In the genomic region with DNA sequence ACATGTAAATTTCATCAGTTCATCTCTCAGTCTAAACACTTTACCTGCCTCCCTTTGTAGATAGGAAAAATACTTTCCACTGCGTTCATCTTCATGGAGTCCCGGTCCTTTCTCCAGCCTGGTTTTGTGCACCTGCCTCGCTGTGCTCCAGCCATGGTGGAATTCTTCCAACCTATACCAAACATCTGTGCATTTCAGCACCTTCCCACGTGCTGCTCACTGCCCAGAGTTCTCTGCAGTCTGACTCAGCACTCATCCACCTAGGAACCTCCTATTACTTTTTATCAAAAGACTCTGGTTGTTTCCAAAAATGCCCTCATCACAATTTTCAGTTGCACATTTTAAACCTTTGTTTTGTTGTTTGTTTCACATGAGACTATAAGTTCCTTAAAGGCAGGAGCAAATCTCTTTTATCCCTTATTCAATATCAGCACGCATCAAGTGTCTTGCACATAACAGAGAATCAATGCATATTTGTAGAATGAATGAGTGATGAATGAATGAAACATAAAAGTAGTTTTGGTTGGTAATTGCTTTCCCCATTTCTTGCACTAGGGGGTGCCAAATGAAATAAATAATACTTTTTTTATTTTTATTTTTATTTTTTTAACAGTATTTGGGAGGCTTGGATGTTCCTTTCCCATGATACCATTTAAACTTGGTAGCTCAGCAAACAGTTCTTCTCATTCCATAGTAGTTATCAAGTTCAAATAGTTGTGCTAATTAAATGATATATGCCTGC, we compare ENCODE assay signal across 17 cellular contexts. TPM values are rescaled to one million over a fixed set of nuclear protein-coding genes. Genes with fewer than 3 reads are reported as not detected.
DNase-seq lines count a peak whose midpoint lies in the region; ATAC-seq, FAIRE-seq and TF ChIP-seq lines count a peak whose summit lies in the region.
"Had no signal": no experiment of that assay in that cellular context is flagged by ENCODE, and none has a peak within 500 bp of the region (broad histone marks: within the 10 kb centered on the region; RNA-seq: fewer than 3 reads in every experiment).

No MANE protein-coding gene starts in this region.

- WGBS in mammary epithelial cell (ENCODE audit: low coverage, missing lambda C conversion rate), result 62% methylated on average over 5 of the region's 5 CpGs
- 46% methylated on average over 5 of the region's 5 CpGs for WGBS in HepG2 (ENCODE audit: low lambda C conversion rate)

- H3K4me1 ChIP-seq in left ventricle myocardium inferior (peaks cover 22% of the 10 kb centered on the region), mammary epithelial cell (ENCODE audit: insufficient read depth, low read length) (no peaks in the 10 kb centered on the region), HepG2 (ENCODE audit: insufficient read depth, low read length) (no peaks in the 10 kb centered on the region), mucosa of descending colon (ENCODE audit: low read depth) (no peaks in the 10 kb centered on the region)
- H3K4me1 ChIP-seq: SJSA1 had no signal

- ATAC-seq in HepG2, result no peak
- no peak for ATAC-seq in mucosa of descending colon

- intact Hi-C loops in left ventricle myocardium inferior (cut with micrococcal nuclease), result no loop called here
- intact Hi-C loops in cardiac septum (cut with DNase I), result no loop called here
- intact Hi-C loops in mammary epithelial cell (cut with micrococcal nuclease), result loop anchor here (1.0 to 10.0 kb wide), 3 partner anchors 183 to 527 kb away; no protein-coding TSS in a partner anchor
- intact Hi-C loops in HepG2 (cut with micrococcal nuclease; ENCODE audit: unreplicated experiment), result no loop called here
- intact Hi-C loops in mucosa of descending colon (cut with DNase I, micrococcal nuclease), result no loop called here

- H3K27ac ChIP-seq in left ventricle myocardium inferior (replicated peaks) (no peak overlapping the region), mammary epithelial cell (ENCODE audit: insufficient read depth, low read depth, low read length) (no peak overlapping the region), HepG2 (ENCODE audit: extremely low read length, insufficient read depth, low read length) (no peak overlapping the region)
- H3K27ac ChIP-seq: SJSA1, skin epidermis had no signal

- in situ Hi-C loops in mammary epithelial cell (cut with MboI; ENCODE audit: low sequenced_read_pairs in 2 of 2), result no loop called here
- in situ Hi-C loops in HepG2 (cut with HindIII; ENCODE audit: extremely low pct_ligation_motif_present, low pct_unique_long_range_greater_than_20kb), result no loop called here

- no peaks in the 10 kb centered on the region for H3K27me3 ChIP-seq in left ventricle myocardium inferior (ENCODE audit: low read depth)
- H3K27me3 ChIP-seq in mammary epithelial cell (ENCODE audit: insufficient read depth, low read length), result no peaks in the 10 kb centered on the region
- H3K27me3 ChIP-seq in HepG2 (ENCODE audit: control insufficient read depth in 1 of 2, insufficient read depth in 2 of 2, low read length in 2 of 2), result 0 out of 5 replicates have a peak, but pooled peaks cover 0 to 2% of the 10 kb centered on the region in 2 experiments
- H3K27me3 ChIP-seq: SJSA1 had no signal

- H3K9me3 ChIP-seq in left ventricle myocardium inferior (replicated peaks), result no peaks in the 10 kb centered on the region
- no peaks in the 10 kb centered on the region for H3K9me3 ChIP-seq in mammary epithelial cell (replicated peaks; ENCODE audit: insufficient read depth, low read length)
- no peaks in the 10 kb centered on the region for H3K9me3 ChIP-seq in HepG2 (ENCODE audit: low read length)
- H3K9me3 ChIP-seq in mucosa of descending colon, result no peaks in the 10 kb centered on the region
- H3K9me3 ChIP-seq: SJSA1 had no signal

- H4K20me1 ChIP-seq in mammary epithelial cell (ENCODE audit: insufficient read depth, low read length) (no peaks in the 10 kb centered on the region), HepG2 (ENCODE audit: insufficient read depth, low read length) (no peaks in the 10 kb centered on the region)

- no peak for TF ChIP-seq RAD21 in HepG2 (CRISPR knock-in tag; IDR thresholded peaks at IDR 0.05)

- POLR2A ChIA-PET in HepG2 (lab: Yijun Ruan, JAX), result no interaction called here

- no peak overlapping the region for H3K4me3 ChIP-seq in left ventricle myocardium inferior
- no peak overlapping the region for H3K4me3 ChIP-seq in mammary epithelial cell (replicated peaks in 1 of 3; ENCODE audit: insufficient read depth in 1 of 3, low read depth in 2 of 3, low read length in 3 of 3)
- no peak overlapping the region for H3K4me3 ChIP-seq in HepG2 (replicated peaks in 1 of 3; ENCODE audit: insufficient read depth in 1 of 3, low read depth in 2 of 3, low read length in 3 of 3)
- no peak overlapping the region for H3K4me3 ChIP-seq in mucosa of descending colon
- H3K4me3 ChIP-seq: lung, SJSA1, skin epidermis had no signal

- no peaks in the 10 kb centered on the region for H3K79me2 ChIP-seq in mammary epithelial cell (ENCODE audit: insufficient read depth, low read length)
- H3K79me2 ChIP-seq in HepG2 (ENCODE audit: insufficient read depth, low read length), result no peaks in the 10 kb centered on the region

- FAIRE-seq in HepG2 (lab: Jason Lieb, UNC) (no peak), GM12892 (lab: Jason Lieb, UNC) (no peak)
- FAIRE-seq: frontal cortex had no signal

- TF ChIP-seq EP300 in HepG2 (IDR thresholded peaks at IDR 0.05; ENCODE audit: low read depth in 2 of 2, low read length in 2 of 2) (no peak), HepG2 (CRISPR knock-in tag; IDR thresholded peaks at IDR 0.05; ENCODE audit: borderline replicate concordance) (no peak)

- H3K4me2 ChIP-seq in mammary epithelial cell (ENCODE audit: insufficient read depth, low read depth, low read length) (no peak overlapping the region), HepG2 (ENCODE audit: low read depth, low read length) (no peak overlapping the region)

- dilution Hi-C loops in mammary epithelial cell (cut with HindIII; ENCODE audit: low sequenced_read_pairs), result no loop called here

- TF ChIP-seq POLR2A in HepG2 (IDR thresholded peaks at IDR 0.05; ENCODE audit: insufficient read depth in 1 of 2, low read depth in 2 of 2, low read length in 2 of 2), result no peak
- TF ChIP-seq POLR2A in GM12892 (IDR thresholded peaks at IDR 0.05; ENCODE audit: low read depth, low read length), result no peak

- CTCF ChIA-PET in mammary epithelial cell (lab: Charles Lee; ENCODE audit: low non-redundant PET), result no interaction called here
- CTCF ChIA-PET in HepG2 (lab: Yijun Ruan, JAX; ENCODE audit: low intra/inter-chr PET ratio, low total read pairs), result no interaction called here

- H2AFZ ChIP-seq in mammary epithelial cell (ENCODE audit: low read depth, low read length), result no peak overlapping the region
- H2AFZ ChIP-seq in HepG2 (ENCODE audit: low read length), result no peak overlapping the region

- TF ChIP-seq CTCF in left ventricle myocardium inferior (IDR thresholded peaks at IDR 0.05; ENCODE audit: borderline replicate concordance), result peak; percentile 59
- TF ChIP-seq CTCF in mammary epithelial cell (conservative IDR thresholded peaks at IDR 0.05 in 1 of 2, IDR thresholded peaks at IDR 0.05 in 1 of 2; ENCODE audit: extremely low read depth in 1 of 2, insufficient read depth in 1 of 2, low read depth in 1 of 2, low read length in 2 of 2), result peak; percentile 48 to 51
- TF ChIP-seq CTCF in HepG2 (CRISPR knock-in tag; IDR thresholded peaks at IDR 0.05), result no peak
- TF ChIP-seq CTCF in mucosa of descending colon (IDR thresholded peaks at IDR 0.05), result no peak

- BruUV-seq in mammary epithelial cell (replicated peaks; lab: Mats Ljungman, UMichigan) (no TSS peak), HepG2 (replicated peaks; lab: Mats Ljungman, UMichigan) (no TSS peak)

- DNase-seq in left ventricle myocardium inferior, result no peak
- DNase-seq in cardiac septum (ENCODE audit: low spot score), result no peak
- DNase-seq in mammary epithelial cell, result no peak
- DNase-seq in HepG2 (ENCODE audit: low spot score), result no peak
- no peak for DNase-seq in activated gamma-delta T cell treated with Interleukin-2 at 50 U/mL for 16 hours
- no peak for DNase-seq in GM12892 (ENCODE audit: insufficient read length)
- DNase-seq in mucosa of descending colon, result no peak
- no peak for DNase-seq in NCI-H1092 (lab: John Stamatoyannopoulos, UW)
- DNase-seq: activated CD4-positive, alpha-beta T cell treated with anti-CD3 and anti-CD28 coated beads for 4 hours; activated naive CD4-positive, alpha-beta T cell treated with anti-CD3 and anti-CD28 coated beads, Interleukin-2, amount 10 ng/mL, durations not matched to agents 7 days and 5 days; NCI-H2081; stimulated activated CD8-positive, alpha-beta memory T cell treated with anti-CD3 and anti-CD28 coated beads, Interleukin-4, amount 100 ng/mL, for 48 hours had no signal

- H3K9ac ChIP-seq in mammary epithelial cell (ENCODE audit: insufficient read depth, low read length) (no peak overlapping the region), HepG2 (ENCODE audit: insufficient read depth, low read depth, low read length) (no peak overlapping the region)

- H3K36me3 ChIP-seq in left ventricle myocardium inferior, result no peaks in the 10 kb centered on the region
- H3K36me3 ChIP-seq in mammary epithelial cell (ENCODE audit: insufficient read depth, low read length), result no peaks in the 10 kb centered on the region
- no peaks in the 10 kb centered on the region for H3K36me3 ChIP-seq in HepG2 (replicated peaks in 1 of 2; ENCODE audit: control insufficient read depth in 1 of 2, insufficient read depth in 2 of 2, low read length in 2 of 2)
- no peaks in the 10 kb centered on the region for H3K36me3 ChIP-seq in mucosa of descending colon (ENCODE audit: low read depth)
- H3K36me3 ChIP-seq: SJSA1 had no signal

RNA-seq across cellular contexts. Expression of a gene that starts 30.2 kb away (rescaled TPM):
- total RNA-seq in left ventricle myocardium inferior (14.7 TPM), cardiac septum (53.6 TPM), mammary epithelial cell (1 to 10 TPM; 2.7 to 7.5 TPM), HepG2 (2016; rRNA removed; fragmentation: Illumina TruSeq; extraction: Trizol) (0.02 TPM in 1 of 2 replicates, not detected in the other), mucosa of descending colon (10 to 100 TPM in 2 of 3 donors, 1 to 10 TPM in 1; 7.4 to 20.5 (median 20.1) TPM)
- polyA plus RNA-seq in mammary epithelial cell (0.31 TPM), HepG2 (2011; rRNA removed) (0.09 TPM in 1 of 2 replicates, not detected in the other)
- polyA minus RNA-seq in mammary epithelial cell, result 7.0 TPM
- total RNA-seq in HepG2 (2016; cell fraction: cytosol; rRNA removed; fragmentation: Illumina TruSeq; extraction: Trizol; ENCODE audit: low read depth), result not detected in 2 replicates
- 0.06 TPM in 1 of 2 replicates, not detected in the other for total RNA-seq in HepG2 (2016; cell fraction: insoluble cytoplasmic fraction; rRNA removed; fragmentation: Illumina TruSeq; extraction: Trizol)
- not detected in 2 replicates for total RNA-seq in HepG2 (2016; cell fraction: membrane; rRNA removed; fragmentation: Illumina TruSeq; extraction: Trizol)
- total RNA-seq in HepG2 (2016; cell fraction: nucleus; rRNA removed; fragmentation: Illumina TruSeq; extraction: Trizol), result 0.12 TPM in 1 of 2 replicates, not detected in the other
- 0.01 TPM in 1 of 2 replicates, not detected in the other for polyA plus RNA-seq in HepG2 (2011; cell fraction: cytosol; rRNA removed)
- polyA plus RNA-seq in HepG2 (2011; cell fraction: nucleus; rRNA removed), result 0.02 and 0.05 TPM in 2 replicates
- polyA plus RNA-seq in HepG2 (2012), result 0.08 TPM in 1 of 2 replicates, not detected in the other
- polyA plus RNA-seq in HepG2 (2016; cell fraction: cytosol; fragmentation: Illumina TruSeq; extraction: Trizol; ENCODE audit: low read depth), result not detected in 2 replicates
- polyA plus RNA-seq in HepG2 (2016; cell fraction: insoluble cytoplasmic fraction; fragmentation: Illumina TruSeq; extraction: Trizol; ENCODE audit: low read depth), result not detected in 2 replicates
- not detected in 2 replicates for polyA plus RNA-seq in HepG2 (2016; cell fraction: membrane; fragmentation: Illumina TruSeq; extraction: Trizol; ENCODE audit: low read depth)
- polyA plus RNA-seq in HepG2 (2016; cell fraction: nucleus; fragmentation: Illumina TruSeq; extraction: Trizol; ENCODE audit: insufficient read depth, low read depth), result not detected in 2 replicates
- polyA minus RNA-seq in HepG2 (2011; rRNA and poly(A)+ RNA removed; ENCODE audit: low replicate concordance), result not detected in 2 replicates
- polyA minus RNA-seq in HepG2 (2011; cell fraction: cytosol; rRNA and poly(A)+ RNA removed), result not detected in 2 replicates
- polyA minus RNA-seq in HepG2 (2011; cell fraction: nucleus; rRNA and poly(A)+ RNA removed), result 0.13 and 0.25 TPM in 2 replicates
- polyA plus RNA-seq in GM12892 (2012; ENCODE audit: missing spikeins), result not detected
- polyA plus RNA-seq: CD14-positive monocyte had no signal

Comparison
In these comparisons a context has a peak if more than half of its experiments do, and no peak if none do; other contexts are left out.
1. CTCF ChIP-seq: peak in left ventricle myocardium inferior (single experiment) and mammary epithelial cell (2 of 2); none in HepG2 (single experiment) and mucosa of descending colon (single experiment).